Comparison of ENCODE assay signal across 10 cellular contexts in genomic region chr5:141559481-141559880, GRCh38. TPM values are rescaled to one million over a fixed set of nuclear protein-coding genes. Genes with fewer than 3 reads are reported as not detected.
DNase-seq lines count a peak whose midpoint lies in the region; ATAC-seq and TF ChIP-seq lines count a peak whose summit lies in the region.
"Had no signal": no experiment of that assay in that cellular context is flagged by ENCODE, and none has a peak within 500 bp of the region (broad histone marks: within the 10 kb centered on the region; RNA-seq: fewer than 3 reads in every experiment).

No MANE protein-coding gene starts in this region.

- CTCF ChIA-PET in mammary epithelial cell (lab: Charles Lee; ENCODE audit: low non-redundant PET), result interaction anchor here (0.6 kb wide), 2 partner anchors 84 to 129 kb away, joined by 3 to 4 read pairs; partner anchors contain the start of genes PCDHGA12 and PCDHGC3

- H3K9ac ChIP-seq in mammary epithelial cell (ENCODE audit: insufficient read depth, low read length), result peak overlapping the region; percentile 83

- DNase-seq in NCI-H1417 (lab: John Stamatoyannopoulos, UW), result peak in 2 of 3 experiments; percentile 4 to 40
- DNase-seq in NCI-H1417 treated with DMSO at 0.1 percent for 48 hours (lab: John Stamatoyannopoulos, UW), result no peak
- peak; percentile 95 for DNase-seq in mammary epithelial cell
- no peak for DNase-seq in left lung
- DNase-seq in suprapubic skin (ENCODE audit: low spot score in 2 of 2), result no peak
- no peak for DNase-seq in naive thymus-derived CD8-positive, alpha-beta T cell
- no peak for DNase-seq in testis
- DNase-seq: ACHN had no signal

- H3K27me3 Mint-ChIP-seq in naive thymus-derived CD8-positive, alpha-beta T cell, result no peaks in the 10 kb centered on the region

- no peaks in the 10 kb centered on the region for H3K27me3 ChIP-seq in mammary epithelial cell (ENCODE audit: insufficient read depth, low read length)
- H3K27me3 ChIP-seq in left lung, result no peaks in the 10 kb centered on the region
- H3K27me3 ChIP-seq in suprapubic skin, result no peaks in the 10 kb centered on the region
- no peaks in the 10 kb centered on the region for H3K27me3 ChIP-seq in testis

- in situ Hi-C loops in mammary epithelial cell (cut with MboI; ENCODE audit: low sequenced_read_pairs in 2 of 2), result loop anchor here in 1 of 2 donors (25.0 kb wide), 1 partner anchor 347 kb away; the partner anchor contains the start of genes PCDHB12, PCDHB13 and PCDHB14

- H3K9me3 ChIP-seq in mammary epithelial cell (replicated peaks; ENCODE audit: insufficient read depth, low read length) (no peaks in the 10 kb centered on the region), left lung (no peaks in the 10 kb centered on the region), suprapubic skin (no peaks in the 10 kb centered on the region), testis (no peaks in the 10 kb centered on the region)

- peak overlapping the region; percentile 97 for H3K27ac ChIP-seq in mammary epithelial cell (ENCODE audit: insufficient read depth, low read depth, low read length)
- peak overlapping the region; percentile 82 to 88 for H3K27ac ChIP-seq in left lung
- peak overlapping the region; percentile 91 for H3K27ac ChIP-seq in suprapubic skin
- peak overlapping the region in 1 of 2 donors; percentile 92 for H3K27ac ChIP-seq in testis

- intact Hi-C loops in mammary epithelial cell (cut with micrococcal nuclease), result loop anchor here (2.0 kb wide), 1 partner anchor 39 kb away; no protein-coding TSS in a partner anchor
- intact Hi-C loops in left lung (cut with DNase I), result loop anchor here in 1 of 2 donors (10.0 kb wide), 1 partner anchor 225 kb away; the partner anchor contains the start of genes PCDHGA1 and PCDHGA2
- intact Hi-C loops in testis (cut with DNase I; ENCODE audit: low total_unique reads), result no loop called here

- H3K79me2 ChIP-seq in mammary epithelial cell (ENCODE audit: insufficient read depth, low read length), result peaks cover 39% of the 10 kb centered on the region

- H3K4me3 Mint-ChIP-seq in naive thymus-derived CD8-positive, alpha-beta T cell, result no peak overlapping the region

- H3K36me3 Mint-ChIP-seq in naive thymus-derived CD8-positive, alpha-beta T cell, result peaks cover 4 to 94% (median 24%) of the 10 kb centered on the region in 3 donors

- POLR2A ChIA-PET in naive thymus-derived CD8-positive, alpha-beta T cell (lab: Charles Lee), result no interaction called here

- peaks cover 15 to 45% (median 26%) of the 10 kb centered on the region in 4 donors for H3K4me1 Mint-ChIP-seq in naive thymus-derived CD8-positive, alpha-beta T cell

- H3K27ac Mint-ChIP-seq in naive thymus-derived CD8-positive, alpha-beta T cell, result peak overlapping the region in 3 of 10 donors; percentile 35 to 44 (median 43)

- TF ChIP-seq POLR2A in suprapubic skin (IDR thresholded peaks at IDR 0.05) (no peak), testis (IDR thresholded peaks at IDR 0.05) (no peak)

- H3K9me3 Mint-ChIP-seq in naive thymus-derived CD8-positive, alpha-beta T cell, result no peaks in the 10 kb centered on the region

- peak overlapping the region in 1 of 3 experiments; percentile 22 for H3K4me3 ChIP-seq in mammary epithelial cell (replicated peaks in 1 of 3; ENCODE audit: insufficient read depth in 1 of 3, low read depth in 2 of 3, low read length in 3 of 3)
- H3K4me3 ChIP-seq in left lung, result no peak overlapping the region
- peak overlapping the region; percentile 13 for H3K4me3 ChIP-seq in suprapubic skin
- H3K4me3 ChIP-seq in testis, result no peak overlapping the region

- peaks cover 26% of the 10 kb centered on the region for H3K36me3 ChIP-seq in mammary epithelial cell (ENCODE audit: insufficient read depth, low read length)
- peaks cover 0 to 32% of the 10 kb centered on the region in 2 donors for H3K36me3 ChIP-seq in left lung
- H3K36me3 ChIP-seq in suprapubic skin, result peaks cover 10% of the 10 kb centered on the region
- no peaks in the 10 kb centered on the region for H3K36me3 ChIP-seq in testis (ENCODE audit: low read depth, missing control alignments)

- peak overlapping the region; percentile 63 for H3K4me2 ChIP-seq in mammary epithelial cell (ENCODE audit: insufficient read depth, low read depth, low read length)

- dilution Hi-C loops in mammary epithelial cell (cut with HindIII; ENCODE audit: low sequenced_read_pairs), result loop anchor here (10.0 kb wide), 1 partner anchor 135 kb away; the partner anchor contains the start of gene PCDHGA11

- TF ChIP-seq EP300 in suprapubic skin (IDR thresholded peaks at IDR 0.05), result no peak

- no TSS peak for BruUV-seq in mammary epithelial cell (replicated peaks; lab: Mats Ljungman, UMichigan)

- ATAC-seq in left lung (peak; percentile 36), HG03159 (IDR thresholded peaks at IDR 0.05; ENCODE audit: unreplicated experiment) (no peak)
- no peak for ATAC-seq in naive thymus-derived CD8-positive, alpha-beta T cell
- ATAC-seq: Panc1 had no signal

- peaks cover 31% of the 10 kb centered on the region for H3K4me1 ChIP-seq in mammary epithelial cell (ENCODE audit: insufficient read depth, low read length)
- H3K4me1 ChIP-seq in left lung, result peaks cover 17 to 47% of the 10 kb centered on the region in 2 donors
- H3K4me1 ChIP-seq in suprapubic skin, result peaks cover 54% of the 10 kb centered on the region
- no peaks in the 10 kb centered on the region for H3K4me1 ChIP-seq in testis

- TF ChIP-seq CTCF in mammary epithelial cell (conservative IDR thresholded peaks at IDR 0.05 in 1 of 2, IDR thresholded peaks at IDR 0.05 in 1 of 2; ENCODE audit: extremely low read depth in 1 of 2, insufficient read depth in 1 of 2, low read depth in 1 of 2, low read length in 2 of 2) (no peak), left lung (IDR thresholded peaks at IDR 0.05) (no peak), suprapubic skin (IDR thresholded peaks at IDR 0.05) (no peak), testis (IDR thresholded peaks at IDR 0.05) (no peak)

- no peak overlapping the region for H2AFZ ChIP-seq in mammary epithelial cell (ENCODE audit: low read depth, low read length)

- H4K20me1 ChIP-seq in mammary epithelial cell (ENCODE audit: insufficient read depth, low read length), result no peaks in the 10 kb centered on the region

RNA-seq across cellular contexts. Expression of gene DIAPH1, which starts 59.3 kb away (rescaled TPM):
- total RNA-seq in mammary epithelial cell, result 100 to 1,000 TPM in 1 of 2 donors, 10 to 100 TPM in 1; 52.0 to 178 TPM
- polyA plus RNA-seq in mammary epithelial cell, result 128 TPM
- 507 TPM for polyA minus RNA-seq in mammary epithelial cell
- 100 to 1,000 TPM; 122 to 137 TPM for total RNA-seq in left lung
- total RNA-seq in suprapubic skin, result 100 to 1,000 TPM in 1 of 4 donors, 10 to 100 TPM in 3; 83.0 to 115 (median 95.1) TPM
- 100 to 1,000 TPM; 171 to 183 TPM for total RNA-seq in naive thymus-derived CD8-positive, alpha-beta T cell
- polyA plus RNA-seq in naive thymus-derived CD8-positive, alpha-beta T cell, result 100 to 1,000 TPM in 1 of 3 donors, 10 to 100 TPM in 2; 87.4 to 105 (median 92.9) TPM
- 10 to 100 TPM; 53.7 to 58.2 TPM for total RNA-seq in testis
- 77.5 TPM for polyA plus RNA-seq in testis (ENCODE audit: insufficient read depth, low read depth, low replicate concordance)

Comparison
In these comparisons a context has a peak if more than half of its experiments do, and no peak if none do; other contexts are left out.
1. DNase-seq: peak in NCI-H1417 (2 of 3) and mammary epithelial cell (single experiment); none in NCI-H1417 treated with DMSO at 0.1 percent for 48 hours (single experiment), left lung (0 of 2), suprapubic skin (0 of 2), naive thymus-derived CD8-positive, alpha-beta T cell (0 of 10) and testis (single experiment).